In genomic region chr1:2641381-2642130, GRCh38 we compare ENCODE assay signal across 1 cellular context.
TF ChIP-seq lines count a peak whose summit lies in the region.

No MANE protein-coding gene starts in this region.

TF ChIP-seq in GM23338, 12 proteins besides CTCF, POLR2A, EP300 and RAD21 (continued from another document):
- TF ChIP-seq REST (IDR thresholded peaks at IDR 0.05; ENCODE audit: unreplicated experiment) (no peak), ETS1 (IDR thresholded peaks at IDR 0.05) (no peak), EZH2 (IDR thresholded peaks at IDR 0.05; ENCODE audit: low read depth, unreplicated experiment) (no peak), POLR2AphosphoS5 (IDR thresholded peaks at IDR 0.05; ENCODE audit: low read depth) (no peak), CREB1 (CRISPR knock-in tag; IDR thresholded peaks at IDR 0.05; ENCODE audit: low read depth) (no peak), NANOG (IDR thresholded peaks at IDR 0.05; ENCODE audit: borderline replicate concordance) (no peak), EZH2phosphoT487 (IDR thresholded peaks at IDR 0.05; ENCODE audit: unreplicated experiment) (no peak)
